30 cellular contexts compared by ENCODE assay signal in genomic region chrY:7781501-7781900, GRCh38.
"Had no signal": no experiment of that assay in that cellular context is flagged by ENCODE, and none has a peak within 500 bp of the region (broad histone marks: within the 10 kb centered on the region; RNA-seq: fewer than 3 reads in every experiment).

No MANE protein-coding gene starts in this region.

- H3K27ac ChIP-seq: brain microvascular endothelial cell, cardiac muscle cell, PC-9, SJSA1 had no signal

- H3K4me3 ChIP-seq: cardiac muscle cell, MG63, PC-9, SJSA1 had no signal

- DNase-seq: activated CD4-positive, alpha-beta T cell treated with anti-CD3 and anti-CD28 coated beads, Interleukin-2, amount 10 ng/mL, durations not matched to agents 24 days and 14 days; activated CD4-positive, alpha-beta T cell treated with anti-CD3 and anti-CD28 coated beads, Interleukin-2, amount 50 U/mL, for 4 hours; activated CD8-positive, alpha-beta T cell treated with anti-CD3 and anti-CD28 coated beads for 36 hours; activated effector memory CD4-positive, alpha-beta T cell treated with anti-CD3 and anti-CD28 coated beads, Interleukin-2, amount 50 U/mL, for 16 hours; activated naive CD4-positive, alpha-beta T cell; activated naive CD4-positive, alpha-beta T cell treated with anti-CD3 and anti-CD28 coated beads, Interleukin-2, amount 50 U/mL, for 16 hours; activated naive CD8-positive, alpha-beta T cell treated with anti-CD3 and anti-CD28 coated beads for 36 hours; activated T-cell treated with anti-CD3 and anti-CD28 coated beads, Interleukin-2, amount 50 U/mL, for 1 hour; activated T-cell treated with anti-CD3 and anti-CD28 coated beads, Interleukin-2, amount 50 U/mL, for 72 hours; amniotic stem cell; aorta; brain microvascular endothelial cell; Karpas-422; KBM-7; MG63; NCI-H1092; NCI-H1436 treated with DMSO at 0.1 percent for 48 hours; NCI-H1694 treated with DMSO at 0.1 percent for 48 hours; NCI-H2029 treated with DMSO at 0.1 percent for 48 hours; NCI-H2107; NCI-H2171; NCI-H510A; NCI-H526; NCI-H748 treated with DMSO at 0.1 percent for 48 hours; PC-9; SHP77 treated with DMSO at 0.1 percent for 48 hours; SK-N-SH had no signal

- H3K27me3 ChIP-seq: brain microvascular endothelial cell, cardiac muscle cell, MG63, SJSA1 had no signal

- H3K4me1 ChIP-seq: SJSA1 had no signal

- ATAC-seq: activated CD8-positive, alpha-beta T cell treated with anti-CD3 and anti-CD28 coated beads for 36 hours; activated T-cell treated with anti-CD3 and anti-CD28 coated beads, Interleukin-2, amount 50 U/mL, for 72 hours; activated T-helper 17 cell treated with anti-CD3 and anti-CD28 coated beads, Interleukin-2, amount 50 U/mL, for 72 hours had no signal

- H3K9me3 ChIP-seq: MG63, SJSA1, SK-N-SH had no signal

- H3K36me3 ChIP-seq: brain microvascular endothelial cell, cardiac muscle cell, MG63, SJSA1 had no signal
